ENCODE assay signal across 8 cellular contexts in genomic region chr11:61694971-61695706, GRCh38. TPM values are rescaled to one million over a fixed set of nuclear protein-coding genes. Genes with fewer than 3 reads are reported as not detected.
DNase-seq lines count a peak whose midpoint lies in the region; ATAC-seq, FAIRE-seq and TF ChIP-seq lines count a peak whose summit lies in the region.

No MANE protein-coding gene starts in this region.

- peak overlapping the region; percentile 75 to 88 for H3K27ac ChIP-seq in A549

- H3K36me3 Mint-ChIP-seq in chondrocyte (ENCODE audit: low read depth): no peaks in the 10 kb centered on the region

- ATAC-seq in A549 (peak; percentile 38 to 61; a peak in 5 of 6 replicates), GM21360 (IDR thresholded peaks at IDR 0.05; ENCODE audit: unreplicated experiment) (no peak), HG02610 (IDR thresholded peaks at IDR 0.05; ENCODE audit: unreplicated experiment) (no peak)

- TF ChIP-seq POLR2A in A549 (IDR thresholded peaks at IDR 0.05; ENCODE audit: low read length): no peak

- no peak for DNase-seq in A549 (ENCODE audit: low read depth in 1 of 2, low spot score in 1 of 2)
- no peak for DNase-seq in chondrocyte (ENCODE audit: low spot score)
- peak; percentile 52 for DNase-seq in midbrain (lab: John Stamatoyannopoulos, UW)
- no peak for DNase-seq in activated effector memory CD4-positive, alpha-beta T cell treated with anti-CD3 and anti-CD28 coated beads, Interleukin-2, amount 50 U/mL, for 16 hours
- DNase-seq in HPDE6-E6E7 (ENCODE audit: extremely low spot score): no peak

- H3K4me2 ChIP-seq in A549: peak overlapping the region; percentile 69

- H3K27ac Mint-ChIP-seq in chondrocyte (ENCODE audit: unreplicated experiment): peak overlapping the region; percentile 92

- H3K4me1 Mint-ChIP-seq in chondrocyte (ENCODE audit: low read depth): peaks cover 45% of the 10 kb centered on the region

- no peak overlapping the region for H3K4me3 Mint-ChIP-seq in chondrocyte (ENCODE audit: unreplicated experiment)

- TF ChIP-seq EP300 in A549 (IDR thresholded peaks at IDR 0.05) (no peak), Ishikawa (IDR thresholded peaks at IDR 0.05; ENCODE audit: borderline replicate concordance) (no peak)

- FAIRE-seq in A549 (lab: Jason Lieb, UNC): no peak

- H3K9me3 ChIP-seq in A549: no peaks in the 10 kb centered on the region

- H3K9me3 Mint-ChIP-seq in chondrocyte (ENCODE audit: low read depth): no peaks in the 10 kb centered on the region

- peaks cover 67% of the 10 kb centered on the region for H3K4me1 ChIP-seq in A549

- POLR2A ChIA-PET in A549 (lab: Yijun Ruan, JAX): no interaction called here

- H3K27me3 Mint-ChIP-seq in chondrocyte (ENCODE audit: low read depth): no peaks in the 10 kb centered on the region

- 60% methylated on average over 13 of the region's 13 CpGs for WGBS in A549 (ENCODE audit: missing lambda C conversion rate)

- TF ChIP-seq CTCF in A549 (IDR thresholded peaks at IDR 0.05) (no peak), chondrocyte (IDR thresholded peaks at IDR 0.05) (peak; percentile 57)

- CTCF ChIA-PET in A549 (lab: Yijun Ruan, JAX): interaction anchor here (0.6 to 3.1 kb wide), 14 partner anchors 12 to 249 kb away, joined by 3 to 15 read pairs (median 4); partner anchors contain the start of gene DAGLA

- H3K4me3 ChIP-seq in A549: no peak overlapping the region; the same call in 2 of the 3 replicates

- 0 out of 5 replicates have a peak, but pooled peaks of 1 of the 2 experiments have one; percentile 3 for TF ChIP-seq RAD21 in A549 (conservative IDR thresholded peaks at IDR 0.05 in 1 of 2, IDR thresholded peaks at IDR 0.05 in 1 of 2)
- no peak for TF ChIP-seq RAD21 in Ishikawa (IDR thresholded peaks at IDR 0.05; ENCODE audit: low read depth)

TF ChIP-seq in A549, 52 proteins besides CTCF, POLR2A, EP300 and RAD21:
- TF ChIP-seq NPAS2 (CRISPR knock-in tag; IDR thresholded peaks at IDR 0.05; ENCODE audit: borderline replicate concordance) (no peak), RARB (CRISPR knock-in tag; IDR thresholded peaks at IDR 0.05) (no peak), RNF2 (IDR thresholded peaks at IDR 0.05; ENCODE audit: borderline replicate concordance, low read depth) (no peak), ZFP36 (IDR thresholded peaks at IDR 0.05; ENCODE audit: borderline replicate concordance, partially characterized antibody) (no peak), HMGXB4 (CRISPR knock-in tag; IDR thresholded peaks at IDR 0.05; ENCODE audit: borderline replicate concordance) (no peak)
- TF ChIP-seq, protein P1, sequence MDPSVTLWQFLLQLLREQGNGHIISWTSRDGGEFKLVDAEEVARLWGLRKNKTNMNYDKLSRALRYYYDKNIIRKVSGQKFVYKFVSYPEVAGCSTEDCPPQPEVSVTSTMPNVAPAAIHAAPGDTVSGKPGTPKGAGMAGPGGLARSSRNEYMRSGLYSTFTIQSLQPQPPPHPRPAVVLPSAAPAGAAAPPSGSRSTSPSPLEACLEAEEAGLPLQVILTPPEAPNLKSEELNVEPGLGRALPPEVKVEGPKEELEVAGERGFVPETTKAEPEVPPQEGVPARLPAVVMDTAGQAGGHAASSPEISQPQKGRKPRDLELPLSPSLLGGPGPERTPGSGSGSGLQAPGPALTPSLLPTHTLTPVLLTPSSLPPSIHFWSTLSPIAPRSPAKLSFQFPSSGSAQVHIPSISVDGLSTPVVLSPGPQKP (IDR thresholded peaks at IDR 0.05; ENCODE audit: low read depth, low read length): no peak

TF ChIP-seq in Ishikawa, 13 proteins besides CTCF, POLR2A, EP300 and RAD21:
- TF ChIP-seq CREB1 (IDR thresholded peaks at IDR 0.05; ENCODE audit: low read depth) (no peak), TAF1 (IDR thresholded peaks at IDR 0.05; ENCODE audit: low read depth) (no peak), TEAD4 (IDR thresholded peaks at IDR 0.05) (peak; percentile 67; the same call in 1 of the 2 replicates), NFIC (IDR thresholded peaks at IDR 0.05) (no peak), ZBTB7A (IDR thresholded peaks at IDR 0.05; ENCODE audit: low read depth) (0 out of 2 replicates have a peak, but pooled peaks have one; percentile 17), FOXM1 (IDR thresholded peaks at IDR 0.05; ENCODE audit: borderline replicate concordance, low read depth) (no peak)
- TF ChIP-seq, protein P2, sequence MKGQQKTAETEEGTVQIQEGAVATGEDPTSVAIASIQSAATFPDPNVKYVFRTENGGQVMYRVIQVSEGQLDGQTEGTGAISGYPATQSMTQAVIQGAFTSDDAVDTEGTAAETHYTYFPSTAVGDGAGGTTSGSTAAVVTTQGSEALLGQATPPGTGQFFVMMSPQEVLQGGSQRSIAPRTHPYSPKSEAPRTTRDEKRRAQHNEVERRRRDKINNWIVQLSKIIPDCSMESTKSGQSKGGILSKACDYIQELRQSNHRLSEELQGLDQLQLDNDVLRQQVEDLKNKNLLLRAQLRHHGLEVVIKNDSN (IDR thresholded peaks at IDR 0.05): no peak

RNA-seq across cellular contexts. Expression of gene DAGLA, which starts 14.9 kb away (rescaled TPM):
- polyA plus RNA-seq in A549 (2011; rRNA removed) (0.93 and 1.2 TPM in 2 replicates), A549 (2017; fragmentation: RNase III; extraction: RNeasy Plus Mini Kit Qiagen cat#74134 plus additional on column Dnase treatment) (2.2 to 2.5 TPM (median 2.5 TPM) in 3 replicates)
- polyA plus RNA-seq in A549 (2012; cell fraction: cytosol; rRNA removed): 2.3 and 3.7 TPM in 2 replicates
- polyA plus RNA-seq in A549 (2012; cell fraction: nucleus; rRNA removed): 6.3 and 8.7 TPM in 2 replicates
- 2.0 and 2.3 TPM in 2 replicates for polyA minus RNA-seq in A549 (2011; rRNA and poly(A)+ RNA removed)
- 2.8 to 5.5 TPM (median 4.8 TPM) in 3 replicates for total RNA-seq in chondrocyte

RNA-seq across cellular contexts. Expression of gene MYRF, which starts 57.3 kb away (rescaled TPM):
- polyA plus RNA-seq in A549 (2011; rRNA removed) (14.7 and 28.4 TPM in 2 replicates), A549 (2017; fragmentation: RNase III; extraction: RNeasy Plus Mini Kit Qiagen cat#74134 plus additional on column Dnase treatment) (19.2 to 22.3 TPM (median 21.2 TPM) in 3 replicates)
- polyA plus RNA-seq in A549 (2012; cell fraction: cytosol; rRNA removed): 12.7 and 17.2 TPM in 2 replicates
- 56.5 and 67.6 TPM in 2 replicates for polyA plus RNA-seq in A549 (2012; cell fraction: nucleus; rRNA removed)
- 28.0 and 33.1 TPM in 2 replicates for polyA minus RNA-seq in A549 (2011; rRNA and poly(A)+ RNA removed)
- 1.6 to 1.7 TPM in 2 of 3 replicates, not detected in the other for total RNA-seq in chondrocyte

Comparison
In these comparisons a context has a peak if more than half of its experiments do, and no peak if none do; other contexts are left out.
1. ATAC-seq: peak in A549 (2 of 2); none in GM21360 (single experiment) and HG02610 (single experiment).